Comparison of ENCODE assay signal across 8 cellular contexts in the genomic region with DNA sequence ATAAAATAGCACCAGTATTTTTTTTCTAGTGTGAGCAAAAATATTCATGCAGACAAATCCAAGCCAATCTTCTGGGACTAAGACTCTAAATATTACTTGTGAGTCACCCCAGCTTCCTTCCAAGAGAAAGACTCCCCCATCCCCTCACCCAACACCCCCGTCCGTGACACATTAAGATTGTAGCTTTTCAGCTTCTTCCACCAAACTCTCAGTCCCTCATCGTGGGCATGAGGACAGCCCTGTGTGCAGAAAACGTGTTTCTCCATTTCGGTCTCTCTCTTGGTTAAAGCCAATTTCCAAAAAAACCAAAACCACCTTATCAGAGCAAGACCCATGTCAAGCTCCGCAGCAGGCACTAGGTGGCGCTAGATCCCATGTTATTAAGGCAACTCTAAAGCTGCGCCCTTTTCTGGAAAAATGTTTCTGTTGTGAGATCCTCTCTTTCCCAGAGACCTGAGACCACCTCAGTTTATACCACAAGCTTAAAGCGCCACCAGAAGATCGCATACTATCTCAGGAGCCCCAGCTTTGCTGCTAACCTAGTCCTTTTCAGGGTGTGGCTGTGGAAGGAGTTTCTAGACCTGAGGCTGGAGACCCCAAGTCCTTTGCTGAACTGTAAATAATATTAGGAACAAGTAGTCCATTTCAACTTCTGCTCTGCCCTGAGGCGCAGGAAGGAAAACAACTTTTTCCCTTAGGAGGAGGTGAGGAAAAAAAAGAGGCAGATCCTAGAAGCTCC.
DNase-seq lines count a peak whose midpoint lies in the region; ATAC-seq, FAIRE-seq and TF ChIP-seq lines count a peak whose summit lies in the region.

No MANE protein-coding gene starts in this region.

- peak overlapping the region in 1 of 2 donors; percentile 54 for H3K27ac Mint-ChIP-seq in natural killer cell
- no peak overlapping the region for H3K27ac Mint-ChIP-seq in stimulated activated effector memory CD8-positive, alpha-beta T cell treated with anti-CD3 and anti-CD28 coated beads, Interleukin-12 subunit alpha, Interleukin-12 subunit beta, amount 100 ng/mL, for 72 hours

- intact Hi-C loops in natural killer cell (cut with micrococcal nuclease): loop anchor here (1.0 to 2.0 kb wide), 4 partner anchors 157 to 542 kb away; no protein-coding TSS in a partner anchor

- TF ChIP-seq CTCF in D721Med (IDR thresholded peaks at IDR 0.05; ENCODE audit: insufficient read depth, missing control alignments) (peak; percentile 96), LNCaP clone FGC (IDR thresholded peaks at IDR 0.05; ENCODE audit: control insufficient read depth, extremely low read depth, insufficient read depth) (peak; percentile 77), fibroblast of pulmonary artery (IDR thresholded peaks at IDR 0.05; ENCODE audit: low read length, missing control alignments) (peak; percentile 88), natural killer cell (IDR thresholded peaks at IDR 0.05) (peak; percentile 89)

- H3K9me3 Mint-ChIP-seq in natural killer cell: no peaks in the 10 kb centered on the region
- H3K9me3 Mint-ChIP-seq in stimulated activated effector memory CD8-positive, alpha-beta T cell treated with anti-CD3 and anti-CD28 coated beads, Interleukin-12 subunit alpha, Interleukin-12 subunit beta, amount 100 ng/mL, for 72 hours: no peaks in the 10 kb centered on the region

- peaks cover 0 to 2% of the 10 kb centered on the region in 2 donors for H3K27me3 Mint-ChIP-seq in natural killer cell (ENCODE audit: low read depth in 2 of 2)

- peak; percentile 71 for FAIRE-seq in D721Med (lab: Jason Lieb, UNC)

- peak overlapping the region; percentile 70 for H3K4me3 Mint-ChIP-seq in natural killer cell
- no peak overlapping the region for H3K4me3 Mint-ChIP-seq in stimulated activated effector memory CD8-positive, alpha-beta T cell treated with anti-CD3 and anti-CD28 coated beads, Interleukin-12 subunit alpha, Interleukin-12 subunit beta, amount 100 ng/mL, for 72 hours

- H3K4me3 ChIP-seq in LNCaP clone FGC (ENCODE audit: low read depth, low read length): no peak overlapping the region
- H3K4me3 ChIP-seq in fibroblast of pulmonary artery (replicated peaks; ENCODE audit: low read depth, low read length): peak overlapping the region; percentile 49

- ATAC-seq in natural killer cell (peak; percentile 10 to 50 (median 36)), GM21619 (IDR thresholded peaks at IDR 0.05; ENCODE audit: unreplicated experiment) (no peak)
- ATAC-seq in stimulated activated effector memory CD8-positive, alpha-beta T cell treated with anti-CD3 and anti-CD28 coated beads, Interleukin-12 subunit alpha, Interleukin-12 subunit beta, amount 100 ng/mL, for 72 hours: no peak

- H3K4me1 Mint-ChIP-seq in natural killer cell: peaks cover 32 to 35% of the 10 kb centered on the region in 2 donors
- H3K4me1 Mint-ChIP-seq in stimulated activated effector memory CD8-positive, alpha-beta T cell treated with anti-CD3 and anti-CD28 coated beads, Interleukin-12 subunit alpha, Interleukin-12 subunit beta, amount 100 ng/mL, for 72 hours: peaks cover 46% of the 10 kb centered on the region

- no peak for DNase-seq in D721Med (ENCODE audit: insufficient read length, low spot score)
- DNase-seq in LNCaP clone FGC (ENCODE audit: low read depth): peak; percentile 40
- DNase-seq in RPMI7951 (ENCODE audit: low read depth): peak; percentile 74
- peak; percentile 49 to 55 for DNase-seq in activated T-helper 1 cell treated with anti-CD3 and anti-CD28 coated beads, Interleukin-2, amount 50 U/mL, for 16 hours (ENCODE audit: low read depth in 1 of 2, low spot score in 1 of 2)
- peak; percentile 95 for DNase-seq in fibroblast of pulmonary artery (ENCODE audit: low read depth)
- DNase-seq in natural killer cell: peak; percentile 65
- peak; percentile 66 to 81 for DNase-seq in stimulated activated effector memory CD8-positive, alpha-beta T cell treated with anti-CD3 and anti-CD28 coated beads, Interleukin-12 subunit alpha, Interleukin-12 subunit beta, amount 100 ng/mL, for 72 hours (ENCODE audit: low spot score in 2 of 2)

- no peaks in the 10 kb centered on the region for H3K36me3 Mint-ChIP-seq in natural killer cell
- peaks cover 6% of the 10 kb centered on the region for H3K36me3 Mint-ChIP-seq in stimulated activated effector memory CD8-positive, alpha-beta T cell treated with anti-CD3 and anti-CD28 coated beads, Interleukin-12 subunit alpha, Interleukin-12 subunit beta, amount 100 ng/mL, for 72 hours

Comparison
In these comparisons a context has a peak if more than half of its experiments do, and no peak if none do; other contexts are left out.
1. ATAC-seq: peak in natural killer cell (3 of 3); none in stimulated activated effector memory CD8-positive, alpha-beta T cell treated with anti-CD3 and anti-CD28 coated beads, Interleukin-12 subunit alpha, Interleukin-12 subunit beta, amount 100 ng/mL, for 72 hours (single experiment) and GM21619 (single experiment).
2. Peak in every context shown above with its lines, with median percentiles within 50 percentile points of each other: CTCF ChIP-seq.